ENCODE assay signal across 7 cellular contexts in genomic region chr22:19853058-19853878, GRCh38. TPM values are rescaled to one million over a fixed set of nuclear protein-coding genes. Genes with fewer than 3 reads are reported as not detected.
DNase-seq lines count a peak whose midpoint lies in the region; ATAC-seq and TF ChIP-seq lines count a peak whose summit lies in the region.

No MANE protein-coding gene starts in this region.

- H3K4me3 ChIP-seq in H7 (ENCODE audit: insufficient read depth, low read depth, low read length) (peak overlapping the region; percentile 90), WI38 (ENCODE audit: low read depth, low read length) (peak overlapping the region; percentile 95), right cardiac atrium (ENCODE audit: low read length) (peak overlapping the region; percentile 58), smooth muscle cell (peak overlapping the region; percentile 88)

- no peaks in the 10 kb centered on the region for H3K27me3 ChIP-seq in H7 (ENCODE audit: control insufficient read depth, insufficient read depth, low read length)
- no peaks in the 10 kb centered on the region for H3K27me3 ChIP-seq in right cardiac atrium (ENCODE audit: control insufficient read depth, insufficient read depth)
- H3K27me3 ChIP-seq in smooth muscle cell (ENCODE audit: low read depth) = no peaks in the 10 kb centered on the region

- DNase-seq in H7 = peak; percentile 46
- DNase-seq in right cardiac atrium = peak in 2 of 3 donors; percentile 25 to 35
- DNase-seq in smooth muscle cell (lab: John Stamatoyannopoulos, UW; ENCODE audit: unreplicated experiment) = no peak
- DNase-seq in amniotic stem cell (lab: John Stamatoyannopoulos, UW) = no peak
- no peak for DNase-seq in ACHN

- no peak overlapping the region for H2AFZ ChIP-seq in smooth muscle cell (ENCODE audit: low read depth)

- H3K4me1 ChIP-seq in right cardiac atrium (ENCODE audit: control insufficient read depth, insufficient read depth, low read length) = peaks cover 6% of the 10 kb centered on the region
- peaks cover 16% of the 10 kb centered on the region for H3K4me1 ChIP-seq in smooth muscle cell (ENCODE audit: low read depth)

- in situ Hi-C loops in ACHN (cut with HindIII; ENCODE audit: low pct_ligation_motif_present, low pct_unique_long_range_greater_than_20kb, low sequenced_read_pairs) = no loop called here

- ATAC-seq in right cardiac atrium (no peak), HG02763 (IDR thresholded peaks at IDR 0.05; ENCODE audit: unreplicated experiment) (no peak)

- intact Hi-C loops in right cardiac atrium (cut with DNase I) = no loop called here

- H3K79me2 ChIP-seq in smooth muscle cell (ENCODE audit: low read depth) = peaks cover 31% of the 10 kb centered on the region

- H3K27ac ChIP-seq in right cardiac atrium (ENCODE audit: low read length) = no peak overlapping the region
- H3K27ac ChIP-seq in smooth muscle cell (ENCODE audit: low read depth) = no peak overlapping the region

- H3K9me3 ChIP-seq in right cardiac atrium (ENCODE audit: control insufficient read depth, low read length) (no peaks in the 10 kb centered on the region), smooth muscle cell (replicated peaks; ENCODE audit: low read depth) (no peaks in the 10 kb centered on the region)

- H3K4me2 ChIP-seq in smooth muscle cell = peak overlapping the region; percentile 90

- no peak overlapping the region for H3K9ac ChIP-seq in smooth muscle cell (ENCODE audit: low read depth)

- 53% methylated on average over 11 of the region's 11 CpGs for WGBS in right cardiac atrium
- WGBS in smooth muscle cell (ENCODE audit: low lambda C conversion rate) = 67% methylated on average over 11 of the region's 11 CpGs

- no peak for TF ChIP-seq CTCF in WI38 (IDR thresholded peaks at IDR 0.05; ENCODE audit: low read depth, low read length)
- TF ChIP-seq CTCF in smooth muscle cell (IDR thresholded peaks at IDR 0.05; ENCODE audit: borderline replicate concordance, insufficient read depth, poor library complexity, severe bottlenecking) = no peak

- H4K20me1 ChIP-seq in smooth muscle cell (ENCODE audit: low read depth) = peaks cover 33% of the 10 kb centered on the region

- H3F3A ChIP-seq in smooth muscle cell (ENCODE audit: low read depth) = no peaks in the 10 kb centered on the region

- H3K36me3 ChIP-seq in H7 (replicated peaks; ENCODE audit: control insufficient read depth, insufficient read depth, low read length) (peaks cover 19% of the 10 kb centered on the region), smooth muscle cell (ENCODE audit: low read depth) (no peaks in the 10 kb centered on the region)

RNA-seq across cellular contexts. Expression of gene GNB1L, which starts 1.4 kb away (rescaled TPM):
- total RNA-seq in H7 (2014; rRNA removed; shearing (Covaris generic)) = 31.4 and 38.2 TPM in 2 replicates
- total RNA-seq in right cardiac atrium = 1 to 10 TPM; 2.8 to 4.9 (median 4.0) TPM
- 2.1 TPM for polyA plus RNA-seq in right cardiac atrium
- total RNA-seq in smooth muscle cell = 2.3 and 4.1 TPM in 2 replicates
- 7.4 and 7.9 TPM in 2 replicates for polyA plus RNA-seq in smooth muscle cell

RNA-seq across cellular contexts. Expression of gene RTL10, which starts 1.4 kb away (rescaled TPM):
- total RNA-seq in H7 (2014; rRNA removed; shearing (Covaris generic)) = 12.3 and 12.7 TPM in 2 replicates
- total RNA-seq in right cardiac atrium (1 to 10 TPM; 6.8 to 9.9 (median 8.8) TPM), smooth muscle cell (3.8 and 7.3 TPM in 2 replicates)
- polyA plus RNA-seq in right cardiac atrium (5.8 TPM), smooth muscle cell (7.5 TPM in 2 replicates)

Comparison
In these comparisons a context has a peak if more than half of its experiments do, and no peak if none do; other contexts are left out.
1. DNase-seq: peak in H7 (single experiment) and right cardiac atrium (2 of 3); none in smooth muscle cell (single experiment), amniotic stem cell (single experiment) and ACHN (single experiment).
2. Peak in every context shown above with its lines, with median percentiles within 50 percentile points of each other: H3K4me3 ChIP-seq.